In genomic region chr16:57795431-57795878, GRCh38 we compare ENCODE assay signal across 1 cellular context.
TF ChIP-seq lines count a peak whose summit lies in the region.

No MANE protein-coding gene starts in this region.

TF ChIP-seq in GM23338, 12 proteins besides CTCF, POLR2A, EP300 and RAD21 (continued from another document):
- TF ChIP-seq ZNF462 (CRISPR knock-in tag; IDR thresholded peaks at IDR 0.05), result no peak
- TF ChIP-seq REST (IDR thresholded peaks at IDR 0.05; ENCODE audit: unreplicated experiment), result no peak
- TF ChIP-seq ZNF331 (CRISPR knock-in tag; IDR thresholded peaks at IDR 0.05; ENCODE audit: low read depth), result no peak
- TF ChIP-seq CREB1 (CRISPR knock-in tag; IDR thresholded peaks at IDR 0.05; ENCODE audit: low read depth), result no peak
- no peak for TF ChIP-seq JUNB (IDR thresholded peaks at IDR 0.05; ENCODE audit: unreplicated experiment)
- no peak for TF ChIP-seq POLR2AphosphoS5 (IDR thresholded peaks at IDR 0.05; ENCODE audit: low read depth)
- TF ChIP-seq NANOG (IDR thresholded peaks at IDR 0.05; ENCODE audit: borderline replicate concordance), result no peak
- TF ChIP-seq EZH2phosphoT487 (IDR thresholded peaks at IDR 0.05; ENCODE audit: unreplicated experiment), result no peak
- no peak for TF ChIP-seq ETS1 (IDR thresholded peaks at IDR 0.05)
- TF ChIP-seq STAT1 (IDR thresholded peaks at IDR 0.05; ENCODE audit: unreplicated experiment), result no peak
- TF ChIP-seq ZNF114 (CRISPR knock-in tag; IDR thresholded peaks at IDR 0.05), result no peak
